ENCODE assay signal across 2 cellular contexts in the genomic region with DNA sequence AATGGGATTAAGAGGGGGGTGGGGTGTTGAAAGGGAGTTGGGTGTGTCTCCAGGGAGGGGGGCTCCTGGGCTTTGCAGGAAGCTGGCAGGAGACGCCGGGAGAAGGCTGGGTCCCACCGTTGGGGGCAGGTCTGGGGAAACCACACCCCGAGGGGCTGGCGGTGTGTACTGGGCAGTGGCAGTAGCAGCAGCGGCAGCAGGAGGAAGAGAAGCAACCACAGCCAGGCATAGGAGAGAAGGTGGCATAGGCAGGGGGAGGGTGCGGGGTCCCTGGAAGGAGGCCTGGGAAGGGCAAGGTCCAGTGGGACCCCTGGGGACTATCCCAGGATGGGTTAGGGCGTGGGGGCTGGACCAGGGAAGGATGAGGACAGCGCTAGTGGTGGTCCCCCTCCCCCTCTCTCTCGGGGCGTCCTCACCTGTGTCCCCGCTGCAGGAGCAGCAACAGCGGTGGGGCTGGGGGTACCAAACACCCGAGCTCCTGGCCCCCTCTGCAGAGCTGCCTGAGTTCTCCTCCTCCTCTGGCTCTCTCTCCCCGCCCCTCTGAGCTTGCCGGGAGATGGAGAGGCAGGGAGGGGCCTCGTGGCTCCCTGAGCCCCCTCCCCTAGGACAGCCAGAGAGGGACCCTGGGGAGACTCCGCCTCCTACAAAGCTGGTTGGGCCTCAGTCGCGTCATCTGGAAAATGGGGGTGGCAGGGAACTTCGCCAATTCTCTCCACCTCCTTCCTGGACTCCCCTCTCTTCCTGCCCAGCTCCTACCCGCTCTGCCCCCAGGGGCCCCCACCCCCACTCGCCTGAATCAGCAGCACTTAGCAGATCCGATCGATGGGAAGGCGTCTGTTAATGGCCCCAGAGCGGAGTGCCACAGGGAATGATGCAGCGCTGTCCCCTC.
TF ChIP-seq lines count a peak whose summit lies in the region.

A gene (minus strand): TSS at position 520 of the 889 bp plus-strand sequence. CDS start 1,573 bp downstream, outside the sequence.

TF ChIP-seq in IMR-90, 13 proteins besides CTCF, POLR2A, EP300 and RAD21:
- TF ChIP-seq CEBPB (IDR thresholded peaks at IDR 0.05; ENCODE audit: low read depth, low read length) (no peak), MAZ (IDR thresholded peaks at IDR 0.05; ENCODE audit: borderline replicate concordance, low read depth, low read length) (peak; percentile 4; the same call in 1 of the 2 replicates), BHLHE40 (IDR thresholded peaks at IDR 0.05; ENCODE audit: low read depth, low read length) (no peak)

TF ChIP-seq in GM12878, 131 proteins besides CTCF, POLR2A, EP300 and RAD21:
- TF ChIP-seq, protein P1, sequence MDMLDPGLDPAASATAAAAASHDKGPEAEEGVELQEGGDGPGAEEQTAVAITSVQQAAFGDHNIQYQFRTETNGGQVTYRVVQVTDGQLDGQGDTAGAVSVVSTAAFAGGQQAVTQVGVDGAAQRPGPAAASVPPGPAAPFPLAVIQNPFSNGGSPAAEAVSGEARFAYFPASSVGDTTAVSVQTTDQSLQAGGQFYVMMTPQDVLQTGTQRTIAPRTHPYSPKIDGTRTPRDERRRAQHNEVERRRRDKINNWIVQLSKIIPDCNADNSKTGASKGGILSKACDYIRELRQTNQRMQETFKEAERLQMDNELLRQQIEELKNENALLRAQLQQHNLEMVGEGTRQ (IDR thresholded peaks at IDR 0.05; ENCODE audit: borderline replicate concordance, low read depth, low read length): no peak
- TF ChIP-seq RB1 (IDR thresholded peaks at IDR 0.05; ENCODE audit: borderline replicate concordance) (no peak), KAT2A (conservative IDR thresholded peaks at IDR 0.05; ENCODE audit: control insufficient read depth, low read depth, low read length) (no peak), SP1 (IDR thresholded peaks at IDR 0.05; ENCODE audit: low read depth, low read length) (no peak), RAD51 (IDR thresholded peaks at IDR 0.05) (no peak), MTA2 (IDR thresholded peaks at IDR 0.05; ENCODE audit: low read depth) (no peak), MYC (IDR thresholded peaks at IDR 0.05; ENCODE audit: insufficient read depth, insufficient read length, insufficient replicate concordance, low read length, severe bottlenecking) (no peak), ZNF622 (IDR thresholded peaks at IDR 0.05) (no peak), MTA3 (IDR thresholded peaks at IDR 0.05; ENCODE audit: borderline replicate concordance, low read length) (no peak), EGR1 (IDR thresholded peaks at IDR 0.05; ENCODE audit: borderline replicate concordance in 1 of 2, low read depth in 2 of 2, low read length in 2 of 2) (no peak), POU2F2 (IDR thresholded peaks at IDR 0.05; ENCODE audit: borderline replicate concordance, low read depth, low read length) (no peak)
TF ChIP-seq in GM12878: peak in this region for 0.
